Comparison of ENCODE assay signal across 8 cellular contexts in genomic region chr7:33932832-33933468, GRCh38. TPM values are rescaled to one million over a fixed set of nuclear protein-coding genes. Genes with fewer than 3 reads are reported as not detected.
A peak's percentile ranks its signal among the peaks of the same experiment; 100 is the strongest.
DNase-seq lines count a peak whose midpoint lies in the region; ATAC-seq and TF ChIP-seq lines count a peak whose summit lies in the region.

No MANE protein-coding gene starts in this region.

- H3K4me3 ChIP-seq in SJCRH30, result peak overlapping the region; percentile 30
- H3K4me3 ChIP-seq in parathyroid adenoma (ENCODE audit: low read depth, low read length), result no peak overlapping the region
- H3K4me3 ChIP-seq in tibial nerve, result peak overlapping the region in 3 of 4 donors; percentile 10 to 34 (median 13)

- TF ChIP-seq CTCF in parathyroid adenoma (IDR thresholded peaks at IDR 0.05), result peak; percentile 96
- TF ChIP-seq CTCF in tibial nerve (IDR thresholded peaks at IDR 0.05), result peak; percentile 91 to 97 (median 91)

- TF ChIP-seq POLR2A in tibial nerve (IDR thresholded peaks at IDR 0.05), result no peak

- H3K36me3 ChIP-seq in SJCRH30 (no peaks in the 10 kb centered on the region), parathyroid adenoma (ENCODE audit: control insufficient read depth, insufficient read depth, low read length) (no peaks in the 10 kb centered on the region), tibial nerve (no peaks in the 10 kb centered on the region)

- no peaks in the 10 kb centered on the region for H3K9me3 ChIP-seq in SJCRH30 (replicated peaks)
- no peaks in the 10 kb centered on the region for H3K9me3 ChIP-seq in parathyroid adenoma (ENCODE audit: control insufficient read depth, low read length)
- H3K9me3 ChIP-seq in tibial nerve, result no peaks in the 10 kb centered on the region

- H3K4me1 ChIP-seq in SJCRH30 (no peaks in the 10 kb centered on the region; the same call in 1 of the 2 replicates), parathyroid adenoma (no peaks in the 10 kb centered on the region), tibial nerve (peaks cover 0 to 6% (median 0%) of the 10 kb centered on the region in 4 donors)

- DNase-seq in DMS53 treated with DMSO at 0.1 percent for 48 hours (lab: John Stamatoyannopoulos, UW; ENCODE audit: unreplicated experiment) (peak; percentile 94), M059J (ENCODE audit: low read depth) (peak; percentile 89), SJCRH30 (peak; percentile 82 to 95), glomerular visceral epithelial cell (ENCODE audit: extremely low spot score) (peak; percentile 78), tibial nerve (ENCODE audit: low spot score in 2 of 2) (peak; percentile 76 to 82)
- peak; percentile 57 for DNase-seq in activated naive CD4-positive, alpha-beta T cell treated with Interleukin-2 at 50 U/mL for 16 hours

- 14% methylated on average over 15 of the region's 15 CpGs for WGBS in tibial nerve, 2 donors

- peak; percentile 91 for ATAC-seq in GM21723 (IDR thresholded peaks at IDR 0.05; ENCODE audit: unreplicated experiment)

- H3K27me3 ChIP-seq in SJCRH30 (no peaks in the 10 kb centered on the region), parathyroid adenoma (ENCODE audit: control insufficient read depth, insufficient read depth, low read length) (no peaks in the 10 kb centered on the region), tibial nerve (no peaks in the 10 kb centered on the region)

- no peak overlapping the region for H3K4me2 ChIP-seq in parathyroid adenoma (ENCODE audit: low read length)

- H2AFZ ChIP-seq in parathyroid adenoma, result peak overlapping the region; percentile 24

- no peak overlapping the region for H3K27ac ChIP-seq in SJCRH30
- no peak overlapping the region for H3K27ac ChIP-seq in parathyroid adenoma
- peak overlapping the region in 2 of 4 donors; percentile 38 to 50 for H3K27ac ChIP-seq in tibial nerve

- no peak overlapping the region for H3K9ac ChIP-seq in parathyroid adenoma

- H3K79me2 ChIP-seq in parathyroid adenoma, result no peaks in the 10 kb centered on the region

- TF ChIP-seq EP300 in tibial nerve (IDR thresholded peaks at IDR 0.05), result peak in 1 of 2 donors; percentile 62

RNA-seq across cellular contexts. Expression of gene BMPER, which starts 27.6 kb away (rescaled TPM):
- 1.5 and 2.3 TPM in 2 replicates for total RNA-seq in M059J (2014; rRNA removed; shearing (Covaris generic))
- 0.47 and 0.71 TPM in 2 replicates for total RNA-seq in SJCRH30 (2014; rRNA removed; shearing (Covaris generic))
- total RNA-seq in tibial nerve, result 10 to 100 TPM in 2 of 4 donors, 1 to 10 TPM in 2; 3.1 to 33.3 (median 8.0) TPM
